Comparison of ENCODE assay signal across 9 cellular contexts in genomic region chr1:63674238-63674864, GRCh38.
A peak's percentile ranks its signal among the peaks of the same experiment; 100 is the strongest.
DNase-seq lines count a peak whose midpoint lies in the region; ATAC-seq and TF ChIP-seq lines count a peak whose summit lies in the region.
"Had no signal": no experiment of that assay in that cellular context is flagged by ENCODE, and none has a peak within 500 bp of the region (broad histone marks: within the 10 kb centered on the region; RNA-seq: fewer than 3 reads in every experiment).

No MANE protein-coding gene starts in this region.

- peak; percentile 74 for ATAC-seq in GM18870 (IDR thresholded peaks at IDR 0.05; ENCODE audit: unreplicated experiment)

- peak overlapping the region; percentile 1 for H3K27ac Mint-ChIP-seq in neural progenitor cell

- peaks cover 9% of the 10 kb centered on the region for H3K9me3 Mint-ChIP-seq in neural progenitor cell

- in situ Hi-C loops in SK-MEL-5 (cut with HindIII; ENCODE audit: low pct_unique_long_range_greater_than_20kb, low sequenced_read_pairs), result no loop called here

- no peak overlapping the region for H3K4me2 ChIP-seq in neural progenitor cell

- H3K9me3 ChIP-seq in BE2C (no peaks in the 10 kb centered on the region), neural progenitor cell (ENCODE audit: low read depth) (no peaks in the 10 kb centered on the region)
- H3K9me3 ChIP-seq: neutrophil had no signal

- peak; percentile 70 for TF ChIP-seq CTCF in BE2C (IDR thresholded peaks at IDR 0.05; ENCODE audit: low read depth, low read length)
- peak; percentile 76 for TF ChIP-seq CTCF in neural progenitor cell (IDR thresholded peaks at IDR 0.05)

- H3K4me3 ChIP-seq in BE2C (ENCODE audit: low read depth, low read length) (no peak overlapping the region), neural progenitor cell (no peak overlapping the region)

- no peak overlapping the region for H2AFZ ChIP-seq in neural progenitor cell (replicated peaks)

- H3K27me3 Mint-ChIP-seq in neural progenitor cell (ENCODE audit: insufficient read depth, low read depth), result peaks cover 4% of the 10 kb centered on the region

- peaks cover 2% of the 10 kb centered on the region for H3K36me3 Mint-ChIP-seq in neural progenitor cell

- no peaks in the 10 kb centered on the region for H3K36me3 ChIP-seq in BE2C
- no peaks in the 10 kb centered on the region for H3K36me3 ChIP-seq in neural progenitor cell
- H3K36me3 ChIP-seq: neutrophil had no signal

- no peaks in the 10 kb centered on the region for H3K4me1 ChIP-seq in BE2C
- H3K4me1 ChIP-seq in neural progenitor cell, result no peaks in the 10 kb centered on the region

- H3F3A ChIP-seq in neural progenitor cell (ENCODE audit: low read depth), result no peaks in the 10 kb centered on the region

- H3K4me3 Mint-ChIP-seq in neural progenitor cell, result no peak overlapping the region

- H3K4me1 Mint-ChIP-seq in neural progenitor cell, result peaks cover 11% of the 10 kb centered on the region

- H4K20me1 ChIP-seq in neural progenitor cell (ENCODE audit: low read depth), result no peaks in the 10 kb centered on the region

- no peaks in the 10 kb centered on the region for H3K27me3 ChIP-seq in BE2C
- H3K27me3 ChIP-seq in neural progenitor cell, result no peaks in the 10 kb centered on the region
- H3K27me3 ChIP-seq: neutrophil had no signal

- no peak overlapping the region for H3K27ac ChIP-seq in neural progenitor cell
- H3K27ac ChIP-seq: neutrophil had no signal

- no peaks in the 10 kb centered on the region for H3K79me2 ChIP-seq in neural progenitor cell (ENCODE audit: low read depth)

- DNase-seq in BE2C (peak; percentile 59), HT1080 (ENCODE audit: low read depth) (peak; percentile 91), SK-MEL-5 (ENCODE audit: low read depth, low spot score) (peak; percentile 86), fibroblast of peridontal ligament (ENCODE audit: extremely low read depth) (peak; percentile 96), neural progenitor cell (ENCODE audit: low spot score) (peak; percentile 81), NK-92 (lab: John Stamatoyannopoulos, UW; ENCODE audit: unreplicated experiment) (no peak), CD1c-positive myeloid dendritic cell (ENCODE audit: extremely low spot score) (no peak)

- no peak overlapping the region for H3K9ac ChIP-seq in neural progenitor cell

Comparison
In these comparisons a context has a peak if more than half of its experiments do, and no peak if none do; other contexts are left out.
1. DNase-seq: peak in BE2C (single experiment), HT1080 (single experiment), SK-MEL-5 (single experiment), fibroblast of peridontal ligament (single experiment) and neural progenitor cell (single experiment); none in NK-92 (single experiment) and CD1c-positive myeloid dendritic cell (single experiment).